Comparison of ENCODE assay signal across 15 cellular contexts in genomic region chr12:120453060-120453761, GRCh38. TPM values are rescaled to one million over a fixed set of nuclear protein-coding genes. Genes with fewer than 3 reads are reported as not detected.
DNase-seq lines count a peak whose midpoint lies in the region; ATAC-seq and TF ChIP-seq lines count a peak whose summit lies in the region.
"Had no signal": no experiment of that assay in that cellular context is flagged by ENCODE, and none has a peak within 500 bp of the region (broad histone marks: within the 10 kb centered on the region; RNA-seq: fewer than 3 reads in every experiment).

No MANE protein-coding gene starts in this region.

- H3K27me3 ChIP-seq in CD4-positive, alpha-beta memory T cell (ENCODE audit: insufficient read depth, low read length) = no peaks in the 10 kb centered on the region
- no peaks in the 10 kb centered on the region for H3K27me3 ChIP-seq in colonic mucosa
- H3K27me3 ChIP-seq: BLaER1 had no signal

- peaks cover 22% of the 10 kb centered on the region for H3K4me1 Mint-ChIP-seq in activated T-cell treated with anti-CD3 and anti-CD28 coated beads, Interleukin-2, amount 50 U/mL, for 24 hours (ENCODE audit: low read depth)
- peaks cover 0 to 17% (median 8%) of the 10 kb centered on the region in 4 donors for H3K4me1 Mint-ChIP-seq in CD4-positive, alpha-beta memory T cell
- no peaks in the 10 kb centered on the region for H3K4me1 Mint-ChIP-seq in neural crest cell

- no peaks in the 10 kb centered on the region for H3K9me3 Mint-ChIP-seq in activated T-cell treated with anti-CD3 and anti-CD28 coated beads, Interleukin-2, amount 50 U/mL, for 24 hours
- H3K9me3 Mint-ChIP-seq in CD4-positive, alpha-beta memory T cell = no peaks in the 10 kb centered on the region
- no peaks in the 10 kb centered on the region for H3K9me3 Mint-ChIP-seq in neural crest cell

- no peaks in the 10 kb centered on the region for H3K27me3 Mint-ChIP-seq in activated T-cell treated with anti-CD3 and anti-CD28 coated beads, Interleukin-2, amount 50 U/mL, for 24 hours
- no peaks in the 10 kb centered on the region for H3K27me3 Mint-ChIP-seq in CD4-positive, alpha-beta memory T cell
- no peaks in the 10 kb centered on the region for H3K27me3 Mint-ChIP-seq in neural crest cell (ENCODE audit: low read depth)

- intact Hi-C loops in CD4-positive, alpha-beta memory T cell (cut with micrococcal nuclease) = no loop called here
- intact Hi-C loops in colonic mucosa (cut with DNase I) = no loop called here

- H3K4me3 Mint-ChIP-seq in activated T-cell treated with anti-CD3 and anti-CD28 coated beads, Interleukin-2, amount 50 U/mL, for 24 hours = no peak overlapping the region
- no peak overlapping the region for H3K4me3 Mint-ChIP-seq in CD4-positive, alpha-beta memory T cell
- H3K4me3 Mint-ChIP-seq in neural crest cell = peak overlapping the region; percentile 47

- ATAC-seq in GM21515 (IDR thresholded peaks at IDR 0.05; ENCODE audit: unreplicated experiment) = no peak
- ATAC-seq: Right ventricle myocardium inferior had no signal

- POLR2A ChIA-PET in CD4-positive, alpha-beta memory T cell (lab: Charles Lee; ENCODE audit: partially characterized antibody) = interaction anchor here (0.8 to 5.8 kb wide), 5 partner anchors 9 to 80 kb away, joined by 3 to 28 read pairs (median 3); partner anchors contain the start of gene SRSF9

- TF ChIP-seq CTCF in neural crest cell (conservative IDR thresholded peaks at IDR 0.05) (no peak), colonic mucosa (IDR thresholded peaks at IDR 0.05) (no peak)

- H3K36me3 Mint-ChIP-seq in activated T-cell treated with anti-CD3 and anti-CD28 coated beads, Interleukin-2, amount 50 U/mL, for 24 hours (ENCODE audit: low read depth) = peaks cover 93% of the 10 kb centered on the region
- peaks cover 11 to 40% of the 10 kb centered on the region in 2 donors for H3K36me3 Mint-ChIP-seq in CD4-positive, alpha-beta memory T cell
- H3K36me3 Mint-ChIP-seq in neural crest cell (ENCODE audit: low read depth) = peaks cover 12% of the 10 kb centered on the region

- H3K36me3 ChIP-seq in CD4-positive, alpha-beta memory T cell (ENCODE audit: insufficient read depth, low read length) = peaks cover 23% of the 10 kb centered on the region
- H3K36me3 ChIP-seq in SK-N-MC (ENCODE audit: insufficient read depth, low read length) = peaks cover 72% of the 10 kb centered on the region
- H3K36me3 ChIP-seq in colonic mucosa = peaks cover 2% of the 10 kb centered on the region

- CTCF ChIA-PET in CD4-positive, alpha-beta memory T cell (lab: Charles Lee; ENCODE audit: partially characterized antibody) = interaction anchor here (0.7 to 19.4 kb wide), 10 partner anchors 10 to 196 kb away, joined by 3 to 187 read pairs (median 4); partner anchors contain the start of genes POP5 and SRSF9

- no peak overlapping the region for H3K4me3 ChIP-seq in CD4-positive, alpha-beta memory T cell (ENCODE audit: low read length in 2 of 2)
- H3K4me3 ChIP-seq in SK-N-MC (no peak overlapping the region), colonic mucosa (no peak overlapping the region)
- H3K4me3 ChIP-seq: BLaER1, HAP-1 had no signal

- H3K4me1 ChIP-seq in CD4-positive, alpha-beta memory T cell (ENCODE audit: insufficient read depth, low read length) = peaks cover 13% of the 10 kb centered on the region
- no peaks in the 10 kb centered on the region for H3K4me1 ChIP-seq in colonic mucosa
- H3K4me1 ChIP-seq: HAP-1 had no signal

- DNase-seq in activated T-cell treated with anti-CD3 and anti-CD28 coated beads, Interleukin-2, amount 50 U/mL, for 24 hours = no peak
- no peak for DNase-seq in activated T-cell treated with anti-CD3 and anti-CD28 coated beads, Interleukin-2, amount 50 U/mL, for 48 hours
- DNase-seq in CD4-positive, alpha-beta memory T cell = no peak
- DNase-seq in SK-N-MC (ENCODE audit: low read depth, low spot score) (no peak), neural crest cell (ENCODE audit: low read depth, low spot score) (no peak), colonic mucosa (no peak), putamen (ENCODE audit: low spot score) (no peak)
- DNase-seq: NCI-H187, NCI-H2227 treated with DMSO at 0.1 percent for 48 hours, NCI-H774 had no signal

- H3K27ac ChIP-seq in CD4-positive, alpha-beta memory T cell (ENCODE audit: low read depth, low read length) = no peak overlapping the region
- H3K27ac ChIP-seq in SK-N-MC = 0 out of 2 replicates have a peak overlapping the region, but pooled peaks have one; percentile 2
- no peak overlapping the region for H3K27ac ChIP-seq in colonic mucosa
- H3K27ac ChIP-seq: BLaER1, KMS-11 had no signal

- peak overlapping the region; percentile 71 for H3K27ac Mint-ChIP-seq in activated T-cell treated with anti-CD3 and anti-CD28 coated beads, Interleukin-2, amount 50 U/mL, for 24 hours
- H3K27ac Mint-ChIP-seq in CD4-positive, alpha-beta memory T cell = peak overlapping the region in 6 of 7 donors; percentile 5 to 73 (median 47)
- H3K27ac Mint-ChIP-seq in neural crest cell (ENCODE audit: unreplicated experiment) = no peak overlapping the region

- H3K9ac ChIP-seq in SK-N-MC (ENCODE audit: insufficient read length) (no peak overlapping the region), colonic mucosa (ENCODE audit: low read depth in 2 of 2, low read length in 2 of 2) (no peak overlapping the region)
- H3K9ac ChIP-seq: BLaER1, KMS-11 had no signal

- H3K9me3 ChIP-seq in CD4-positive, alpha-beta memory T cell (ENCODE audit: control insufficient read depth in 1 of 2, low read length in 2 of 2) = no peaks in the 10 kb centered on the region
- H3K9me3 ChIP-seq in SK-N-MC (ENCODE audit: low read depth, low read length) = no peaks in the 10 kb centered on the region
- no peaks in the 10 kb centered on the region for H3K9me3 ChIP-seq in colonic mucosa
- H3K9me3 ChIP-seq: BLaER1, HAP-1 had no signal

RNA-seq across cellular contexts. Expression of gene GATC, which starts 7.0 kb away (rescaled TPM):
- 10 to 100 TPM; 30.2 to 31.9 TPM for total RNA-seq in CD4-positive, alpha-beta memory T cell
- 10 to 100 TPM in 1 of 2 donors, 1 to 10 TPM in 1; 9.3 to 21.2 TPM for polyA plus RNA-seq in CD4-positive, alpha-beta memory T cell
- 32.0 and 33.8 TPM in 2 replicates for total RNA-seq in neural crest cell
- total RNA-seq in colonic mucosa = 10 to 100 TPM; 34.1 to 43.3 TPM

RNA-seq across cellular contexts. Expression of gene TRIAP1, which starts 7.0 kb away (rescaled TPM):
- total RNA-seq in CD4-positive, alpha-beta memory T cell = 10 to 100 TPM; 17.3 to 22.8 TPM
- polyA plus RNA-seq in CD4-positive, alpha-beta memory T cell = 10 to 100 TPM; 46.2 to 65.0 TPM
- total RNA-seq in neural crest cell (38.0 and 38.1 TPM in 2 replicates), colonic mucosa (10 to 100 TPM; 20.4 to 27.8 TPM)

RNA-seq across cellular contexts. Expression of gene COX6A1, which starts 15.3 kb away (rescaled TPM):
- 100 to 1,000 TPM; 144 to 158 TPM for total RNA-seq in CD4-positive, alpha-beta memory T cell
- 1,000 to 10,000 TPM in 1 of 2 donors, 100 to 1,000 TPM in 1; 828 to 1,220 TPM for polyA plus RNA-seq in CD4-positive, alpha-beta memory T cell
- total RNA-seq in neural crest cell = 315 and 320 TPM in 2 replicates
- total RNA-seq in colonic mucosa = 1,000 to 10,000 TPM in 1 of 2 donors, 100 to 1,000 TPM in 1; 887 to 1,081 TPM

RNA-seq across cellular contexts. Expression of gene SRSF9, which starts 16.3 kb away (rescaled TPM):
- total RNA-seq in CD4-positive, alpha-beta memory T cell = 100 to 1,000 TPM; 139 to 143 TPM
- 100 to 1,000 TPM; 169 to 235 TPM for polyA plus RNA-seq in CD4-positive, alpha-beta memory T cell
- 350 and 361 TPM in 2 replicates for total RNA-seq in neural crest cell
- 100 to 1,000 TPM; 169 to 216 TPM for total RNA-seq in colonic mucosa

RNA-seq across cellular contexts. Expression of gene DYNLL1, which starts 42.7 kb away (rescaled TPM):
- total RNA-seq in CD4-positive, alpha-beta memory T cell = 100 to 1,000 TPM in 1 of 2 experiments, 10 to 100 TPM in 1; 97.5 to 108 TPM
- 100 to 1,000 TPM; 348 to 351 TPM for polyA plus RNA-seq in CD4-positive, alpha-beta memory T cell
- total RNA-seq in neural crest cell (375 and 382 TPM in 2 replicates), colonic mucosa (100 to 1,000 TPM; 359 to 463 TPM)
